8 cellular contexts compared by ENCODE assay signal in genomic region chr9:74887041-74887980, GRCh38. TPM values are rescaled to one million over a fixed set of nuclear protein-coding genes. Genes with fewer than 3 reads are reported as not detected.
A peak's percentile ranks its signal among the peaks of the same experiment; 100 is the strongest.
DNase-seq lines count a peak whose midpoint lies in the region; ATAC-seq and TF ChIP-seq lines count a peak whose summit lies in the region.

Gene TRPM6, minus strand, starts transcription at chr9:74887921. Its CDS starts 65 bp downstream, at chr9:74887856.

- peak within 1 kb of the TSS; percentile 34 for H3K9ac ChIP-seq in IMR-90 (ENCODE audit: low read depth, low read length)

- no peak within 1 kb of the TSS for H4K8ac ChIP-seq in IMR-90 (ENCODE audit: low read depth in 2 of 2, low read length in 2 of 2)

- no peak within 1 kb of the TSS for H4K91ac ChIP-seq in IMR-90 (ENCODE audit: insufficient read depth, low read depth, low read length)

- TF ChIP-seq RAD21 in IMR-90 (IDR thresholded peaks at IDR 0.05; ENCODE audit: low read length), result no peak

- 0% methylated on average over 20 of the region's 64 CpGs; no CpG with 5 or more reads in 1 of the 2 experiments for WGBS in IMR-90 (ENCODE audit: extremely low coverage in 2 of 2, insufficient read length in 1 of 2), 2 experiments

- H4K20me1 ChIP-seq in IMR-90 (ENCODE audit: insufficient read depth, low read length), result no peaks in the 10 kb centered on the region

- intact Hi-C loops in IMR-90 (cut with micrococcal nuclease) (loop anchor here (10.0 kb wide), 1 partner anchor 187 kb away; no protein-coding TSS in a partner anchor), left ventricle myocardium superior (cut with micrococcal nuclease) (no loop called here)

- peak within 1 kb of the TSS; percentile 54 for H3K4me3 ChIP-seq in IMR-90 (ENCODE audit: insufficient read depth, low read depth, low read length)

- no peak within 1 kb of the TSS for H2BK20ac ChIP-seq in IMR-90 (ENCODE audit: low read depth, low read length)

- H3K36me3 ChIP-seq in IMR-90 (ENCODE audit: control insufficient read depth, insufficient read depth, low read length), result no peaks in the 10 kb centered on the region

- no peaks in the 10 kb centered on the region for H3K9me1 ChIP-seq in IMR-90 (ENCODE audit: insufficient read depth, low read length)

- H2AFZ ChIP-seq in IMR-90 (replicated peaks; ENCODE audit: low read length, poor library complexity), result peak within 1 kb of the TSS; percentile 75

- H3K27me3 ChIP-seq in IMR-90 (ENCODE audit: control insufficient read depth, insufficient read depth, low read length), result no peaks in the 10 kb centered on the region; the same call in none of the 2 replicates

- no peak within 1 kb of the TSS for H3K56ac ChIP-seq in IMR-90 (ENCODE audit: extremely low read depth, insufficient read depth, low read length)

- CTCF ChIA-PET in IMR-90 (lab: Yijun Ruan, JAX), result no interaction called here

- in situ Hi-C loops in IMR-90 (cut with MboI; ENCODE audit: low sequenced_read_pairs), result no loop called here

- ATAC-seq in IMR-90 (ENCODE audit: low read depth) (peak; percentile 91), left ventricle myocardium superior (peak; percentile 96), GM21786 (IDR thresholded peaks at IDR 0.05; ENCODE audit: unreplicated experiment) (no peak)

- no peak within 1 kb of the TSS for H2BK120ac ChIP-seq in IMR-90 (ENCODE audit: low read depth, low read length)

- no peak within 1 kb of the TSS for H3K27ac ChIP-seq in IMR-90 (ENCODE audit: insufficient read depth, low read length)

- no TSS peak for BruUV-seq in IMR-90 (replicated peaks; lab: Mats Ljungman, UMichigan)

- POLR2A ChIA-PET in IMR-90 (lab: Charles Lee; ENCODE audit: unreplicated experiment), result no interaction called here

- H3K18ac ChIP-seq in IMR-90 (ENCODE audit: low read depth, low read length), result no peak within 1 kb of the TSS

- no peaks in the 10 kb centered on the region for H3K9me3 ChIP-seq in IMR-90 (ENCODE audit: control insufficient read depth, insufficient read depth, low read length)

- no peak within 1 kb of the TSS for H4K5ac ChIP-seq in IMR-90 (ENCODE audit: low read depth, low read length)

- no peaks in the 10 kb centered on the region for H3K79me1 ChIP-seq in IMR-90 (ENCODE audit: low read depth in 1 of 2, low read length in 2 of 2)

- H2AK9ac ChIP-seq in IMR-90 (replicated peaks; ENCODE audit: low read depth, low read length, poor library complexity), result no peak within 1 kb of the TSS

- H2BK5ac ChIP-seq in IMR-90 (ENCODE audit: low read depth, low read length, poor library complexity, severe bottlenecking), result no peak within 1 kb of the TSS

- H3K4me1 ChIP-seq in IMR-90 (ENCODE audit: control insufficient read depth, insufficient read depth, low read length), result no peaks in the 10 kb centered on the region

- TF ChIP-seq POLR2A in IMR-90 (IDR thresholded peaks at IDR 0.05; ENCODE audit: low read depth, low read length), result no peak

- no peak within 1 kb of the TSS for H2BK15ac ChIP-seq in IMR-90 (ENCODE audit: low read depth, low read length)

- peak within 1 kb of the TSS; percentile 69 for H3K4me2 ChIP-seq in IMR-90 (ENCODE audit: low read depth, low read length)

- TF ChIP-seq CTCF in IMR-90 (conservative IDR thresholded peaks at IDR 0.05; ENCODE audit: low read depth, low read length), result no peak

- no peak within 1 kb of the TSS for H3K14ac ChIP-seq in IMR-90 (replicated peaks; ENCODE audit: low read depth, low read length)

- no peak within 1 kb of the TSS for H2AK5ac ChIP-seq in IMR-90 (ENCODE audit: low read depth, low read length)

- no peak within 1 kb of the TSS for H3K4ac ChIP-seq in IMR-90 (ENCODE audit: low read depth, low read length)

- no peak within 1 kb of the TSS for H3K23ac ChIP-seq in IMR-90 (ENCODE audit: low read depth, low read length)

- DNase-seq in ELF-1 (ENCODE audit: low read depth, low spot score) (peak; percentile 71), IMR-90 (peak; percentile 56), RPMI8226 (peak; percentile 16), amniotic stem cell (lab: John Stamatoyannopoulos, UW) (peak; percentile 16), left ventricle myocardium superior (peak; percentile 86), pons (ENCODE audit: low spot score) (peak; percentile 20), OCI-M2 (lab: John Stamatoyannopoulos, UW; ENCODE audit: unreplicated experiment) (no peak)

- dilution Hi-C loops in IMR-90 (cut with HindIII; ENCODE audit: low sequenced_read_pairs, unreplicated experiment), result no loop called here

TF ChIP-seq in IMR-90, 13 proteins besides CTCF, POLR2A, EP300 and RAD21:
- TF ChIP-seq RFX5 (IDR thresholded peaks at IDR 0.05; ENCODE audit: low read depth, low read length) (no peak), RCOR1 (IDR thresholded peaks at IDR 0.05; ENCODE audit: insufficient replicate concordance, low read length) (no peak), MAZ (IDR thresholded peaks at IDR 0.05; ENCODE audit: borderline replicate concordance, low read depth, low read length) (peak; percentile 62; the same call in 1 of the 2 replicates), CEBPB (IDR thresholded peaks at IDR 0.05; ENCODE audit: low read depth, low read length) (peak; percentile 83), MAFK (IDR thresholded peaks at IDR 0.05; ENCODE audit: low read depth, low read length) (no peak), FOS (IDR thresholded peaks at IDR 0.05; ENCODE audit: low read depth, low read length) (no peak)

RNA-seq across cellular contexts. Expression of gene TRPM6, which starts in this region (rescaled TPM):
- total RNA-seq in IMR-90 (2012; rRNA removed), result under 0.01 TPM in 2 replicates
- 0.02 TPM in 1 of 2 replicates, not detected in the other for polyA plus RNA-seq in IMR-90 (2012; rRNA removed)
- not detected in 2 replicates for polyA plus RNA-seq in IMR-90 (2012; cell fraction: cytosol; rRNA removed)
- polyA plus RNA-seq in IMR-90 (2012; cell fraction: nucleus; rRNA removed; ENCODE audit: low replicate concordance), result 0.01 TPM in 1 of 2 replicates, not detected in the other
- total RNA-seq in left ventricle myocardium superior, result 0.32 TPM

Comparison
In these comparisons a context has a peak if more than half of its experiments do, and no peak if none do; other contexts are left out.
1. Peak in DNase-seq, ATAC-seq, H3K4me3 ChIP-seq, H3K9ac ChIP-seq and H3K4me2 ChIP-seq in IMR-90; RNA of the gene not detected or under 1 TPM.
2. Peak in DNase-seq and ATAC-seq in left ventricle myocardium superior; RNA of the gene not detected or under 1 TPM.